18 cellular contexts compared by ENCODE assay signal in the genomic region with DNA sequence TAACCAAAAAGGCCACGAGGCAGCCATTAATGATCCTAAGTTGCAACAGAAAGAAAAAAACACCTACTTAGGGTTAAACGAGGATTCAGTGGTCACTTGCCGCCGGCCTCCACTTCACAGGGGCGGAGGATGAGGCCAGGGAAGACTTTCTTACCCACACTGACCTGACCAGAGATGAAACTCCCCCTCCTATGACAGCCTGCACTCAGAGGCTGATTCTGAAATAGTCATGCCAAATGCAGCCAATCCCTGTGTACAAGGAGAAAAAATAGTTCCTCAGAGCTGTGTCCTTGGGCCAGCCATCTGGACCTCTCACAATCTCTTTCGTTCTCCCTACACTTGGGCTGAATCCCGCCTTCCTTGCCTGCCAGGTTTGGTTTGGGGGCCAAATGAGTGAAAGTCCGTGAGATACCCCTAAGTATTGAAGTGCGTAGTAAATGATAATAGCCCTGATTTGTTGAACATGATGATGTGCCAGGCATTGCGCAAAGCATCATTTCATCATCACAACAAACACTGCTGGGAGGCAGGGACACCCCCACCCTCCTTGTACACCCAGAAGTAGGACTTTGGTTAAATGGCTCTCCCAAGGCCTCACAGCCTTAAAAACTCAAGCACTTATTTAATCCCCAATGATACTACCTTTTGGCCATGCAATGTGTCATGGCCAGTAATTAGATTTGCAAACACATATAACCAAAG. TPM values are rescaled to one million over a fixed set of nuclear protein-coding genes. Genes with fewer than 3 reads are reported as not detected.
DNase-seq lines count a peak whose midpoint lies in the region; ATAC-seq and TF ChIP-seq lines count a peak whose summit lies in the region.
"Had no signal": no experiment of that assay in that cellular context is flagged by ENCODE, and none has a peak within 500 bp of the region (broad histone marks: within the 10 kb centered on the region; RNA-seq: fewer than 3 reads in every experiment).

No MANE protein-coding gene starts in this region.

- CTCF ChIA-PET in activated naive CD4-positive, alpha-beta T cell treated with anti-CD3 and anti-CD28 coated beads, Interleukin-2, amount 10 ng/mL, durations not matched to agents 7 days and 5 days (lab: Charles Lee), result interaction anchor here (1.0 to 4.1 kb wide), 6 partner anchors 11 to 400 kb away, joined by 3 to 43 read pairs (median 6); no protein-coding TSS in a partner anchor

- no peaks in the 10 kb centered on the region for H3K9me3 Mint-ChIP-seq in activated naive CD4-positive, alpha-beta T cell treated with anti-CD3 and anti-CD28 coated beads, Interleukin-2, amount 10 ng/mL, durations not matched to agents 7 days and 5 days
- H3K9me3 Mint-ChIP-seq in type B pancreatic cell, result no peaks in the 10 kb centered on the region
- no peaks in the 10 kb centered on the region for H3K9me3 Mint-ChIP-seq in activated T-cell treated with anti-CD3 and anti-CD28 coated beads, Interleukin-2, amount 50 U/mL, for 4 hours

- TF ChIP-seq CTCF in type B pancreatic cell (conservative IDR thresholded peaks at IDR 0.05), result no peak

- no peak for DNase-seq in activated naive CD4-positive, alpha-beta T cell treated with anti-CD3 and anti-CD28 coated beads, Interleukin-2, amount 10 ng/mL, durations not matched to agents 7 days and 5 days
- no peak for DNase-seq in activated naive CD4-positive, alpha-beta T cell treated with Interleukin-2 at 50 U/mL for 16 hours
- DNase-seq in LHCN-M2 (ENCODE audit: low read depth), result peak; percentile 19
- peak; percentile 8 for DNase-seq in amniotic epithelial cell (ENCODE audit: low read depth)
- DNase-seq in renal cortical epithelial cell (ENCODE audit: low read depth), result peak; percentile 3
- DNase-seq in Kasumi-1 (lab: John Stamatoyannopoulos, UW), result no peak
- DNase-seq in type B pancreatic cell (ENCODE audit: extremely low spot score, unreplicated experiment), result no peak
- no peak for DNase-seq in activated T-cell treated with anti-CD3 and anti-CD28 coated beads, Interleukin-2, amount 50 U/mL, for 4 hours
- DNase-seq: body of pancreas; colonic mucosa; left ventricle myocardium inferior; NCI-H1092 treated with DMSO at 0.1 percent for 48 hours; NCI-H2081 treated with DMSO at 0.1 percent for 48 hours; NCI-H510A treated with DMSO at 0.1 percent for 48 hours; retina; stimulated activated naive CD8-positive, alpha-beta T cell treated with anti-CD3 and anti-CD28 coated beads, Interleukin-15, Interleukin-2, amounts not matched to agents 100 U/mL and 50 U/mL, for 24 hours had no signal

- peaks cover 9% of the 10 kb centered on the region for H3K36me3 Mint-ChIP-seq in activated naive CD4-positive, alpha-beta T cell treated with anti-CD3 and anti-CD28 coated beads, Interleukin-2, amount 10 ng/mL, durations not matched to agents 7 days and 5 days
- H3K36me3 Mint-ChIP-seq in type B pancreatic cell, result no peaks in the 10 kb centered on the region
- peaks cover 2% of the 10 kb centered on the region for H3K36me3 Mint-ChIP-seq in activated T-cell treated with anti-CD3 and anti-CD28 coated beads, Interleukin-2, amount 50 U/mL, for 4 hours (ENCODE audit: insufficient read depth)

- peak overlapping the region; percentile 3 for H3K27ac Mint-ChIP-seq in activated naive CD4-positive, alpha-beta T cell treated with anti-CD3 and anti-CD28 coated beads, Interleukin-2, amount 10 ng/mL, durations not matched to agents 7 days and 5 days
- H3K27ac Mint-ChIP-seq in type B pancreatic cell, result no peak overlapping the region

- H3K4me3 Mint-ChIP-seq in activated naive CD4-positive, alpha-beta T cell treated with anti-CD3 and anti-CD28 coated beads, Interleukin-2, amount 10 ng/mL, durations not matched to agents 7 days and 5 days, result no peak overlapping the region
- H3K4me3 Mint-ChIP-seq in type B pancreatic cell, result no peak overlapping the region
- no peak overlapping the region for H3K4me3 Mint-ChIP-seq in activated T-cell treated with anti-CD3 and anti-CD28 coated beads, Interleukin-2, amount 50 U/mL, for 4 hours

- ATAC-seq in activated T-cell treated with anti-CD3 and anti-CD28 coated beads, Interleukin-2, amount 50 U/mL, for 4 hours, result no peak
- ATAC-seq: body of pancreas; stimulated activated naive CD8-positive, alpha-beta T cell treated with anti-CD3 and anti-CD28 coated beads, Interleukin-15, Interleukin-2, amounts not matched to agents 100 U/mL and 50 U/mL, for 24 hours had no signal

- H3K27me3 Mint-ChIP-seq in activated naive CD4-positive, alpha-beta T cell treated with anti-CD3 and anti-CD28 coated beads, Interleukin-2, amount 10 ng/mL, durations not matched to agents 7 days and 5 days, result peaks cover 25% of the 10 kb centered on the region
- peaks cover 93% of the 10 kb centered on the region for H3K27me3 Mint-ChIP-seq in type B pancreatic cell
- peaks cover 5% of the 10 kb centered on the region for H3K27me3 Mint-ChIP-seq in activated T-cell treated with anti-CD3 and anti-CD28 coated beads, Interleukin-2, amount 50 U/mL, for 4 hours (ENCODE audit: low read depth)

- peaks cover 29% of the 10 kb centered on the region for H3K4me1 Mint-ChIP-seq in activated naive CD4-positive, alpha-beta T cell treated with anti-CD3 and anti-CD28 coated beads, Interleukin-2, amount 10 ng/mL, durations not matched to agents 7 days and 5 days
- no peaks in the 10 kb centered on the region for H3K4me1 Mint-ChIP-seq in type B pancreatic cell (ENCODE audit: unreplicated experiment)
- H3K4me1 Mint-ChIP-seq in activated T-cell treated with anti-CD3 and anti-CD28 coated beads, Interleukin-2, amount 50 U/mL, for 4 hours (ENCODE audit: low read depth), result peaks cover 26% of the 10 kb centered on the region

RNA-seq across cellular contexts. Expression of a gene that starts 3.2 kb away (rescaled TPM):
- total RNA-seq in LHCN-M2 (2014; rRNA removed), result not detected in 2 replicates
- polyA plus RNA-seq in LHCN-M2 (2012), result not detected
- not detected in 2 replicates for total RNA-seq in renal cortical epithelial cell
- 1.7 TPM in 1 of 2 replicates, not detected in the other for total RNA-seq in type B pancreatic cell (ENCODE audit: low replicate concordance)
- total RNA-seq in activated T-cell treated with anti-CD3 and anti-CD28 coated beads, Interleukin-2, amount 50 U/mL, for 4 hours, result 100 to 1,000 TPM; 720 to 924 (median 743) TPM
- total RNA-seq: endothelial cell of umbilical vein, glomerular endothelial cell had no signal
- polyA plus RNA-seq: endothelial cell of umbilical vein had no signal

Comparison
In these comparisons a context has a peak if more than half of its experiments do, and no peak if none do; other contexts are left out.
1. DNase-seq: peak in LHCN-M2 (single experiment), amniotic epithelial cell (single experiment) and renal cortical epithelial cell (single experiment); none in activated naive CD4-positive, alpha-beta T cell treated with anti-CD3 and anti-CD28 coated beads, Interleukin-2, amount 10 ng/mL, durations not matched to agents 7 days and 5 days (single experiment), activated naive CD4-positive, alpha-beta T cell treated with Interleukin-2 at 50 U/mL for 16 hours (single experiment), Kasumi-1 (0 of 2), type B pancreatic cell (single experiment) and activated T-cell treated with anti-CD3 and anti-CD28 coated beads, Interleukin-2, amount 50 U/mL, for 4 hours (single experiment).
2. RNA of a gene that starts 3.2 kb away (total RNA-seq): 720 to 924 TPM in activated T-cell treated with anti-CD3 and anti-CD28 coated beads, Interleukin-2, amount 50 U/mL, for 4 hours; 1.7 TPM in type B pancreatic cell, not detected in LHCN-M2 and not detected in renal cortical epithelial cell; every median in the first group is over 100 times any median in the second.